ENCODE assay signal across 8 cellular contexts in the genomic region with DNA sequence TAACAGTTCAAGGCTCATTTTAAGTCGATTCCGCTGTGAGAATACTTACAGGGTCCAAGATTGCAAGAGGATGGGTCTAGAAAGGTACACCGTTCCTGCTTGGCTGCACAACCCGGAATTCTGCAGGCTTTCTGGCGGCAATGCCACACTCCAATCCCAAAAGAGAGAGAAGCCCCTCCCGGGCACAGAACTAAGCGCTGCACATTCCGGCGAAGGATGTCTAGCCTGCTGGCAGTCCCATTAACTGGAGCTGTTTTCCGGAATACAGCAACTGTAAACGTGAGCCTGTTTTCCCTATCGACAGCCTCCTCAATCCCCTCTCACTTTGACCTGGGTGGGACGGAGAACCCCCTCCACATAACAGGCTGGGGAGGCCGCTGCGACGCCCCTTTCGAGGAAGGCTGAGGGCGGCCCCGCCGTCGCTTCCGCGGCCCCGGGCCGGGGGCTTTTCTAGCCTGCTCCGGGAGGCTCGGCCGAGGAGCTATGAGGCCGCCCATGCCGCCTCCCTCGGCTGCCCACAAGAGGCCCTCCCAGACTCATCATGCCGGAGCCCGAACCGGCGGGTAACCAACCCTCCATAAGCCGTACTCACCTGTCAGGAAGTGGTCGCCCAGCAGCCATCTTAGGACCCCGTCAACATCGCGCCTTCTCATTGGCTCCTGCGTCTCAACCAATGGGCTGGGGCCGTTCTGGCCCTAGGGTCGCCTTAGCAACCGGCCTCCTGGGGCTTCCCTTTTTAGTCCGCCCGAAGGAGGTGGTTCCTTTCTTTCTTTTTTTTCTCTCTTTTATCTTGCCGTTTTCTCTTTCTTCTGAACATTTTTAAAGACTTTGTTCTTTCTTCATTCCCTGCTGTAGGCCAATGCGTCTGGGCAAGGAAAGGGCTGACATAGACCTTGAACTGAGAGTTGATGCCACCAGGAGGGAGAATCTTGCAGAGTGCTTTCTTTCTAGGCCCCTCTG. TPM values are rescaled to one million over a fixed set of nuclear protein-coding genes. Genes with fewer than 3 reads are reported as not detected.
DNase-seq lines count a peak whose midpoint lies in the region; ATAC-seq and TF ChIP-seq lines count a peak whose summit lies in the region.

Gene FAM204A, minus strand, starts transcription at position 647 of the 960 bp plus-strand sequence. CDS start 5,909 bp downstream, outside the sequence.

- TF ChIP-seq CTCF in choroid plexus epithelial cell (conservative IDR thresholded peaks at IDR 0.05; ENCODE audit: low read depth, low read length) = no peak
- TF ChIP-seq CTCF in kidney epithelial cell (IDR thresholded peaks at IDR 0.05; ENCODE audit: insufficient read depth, low read length, poor library complexity, severe bottlenecking) = no peak

- H3K27me3 ChIP-seq in kidney epithelial cell (ENCODE audit: control insufficient read depth, insufficient read depth, low read length) = no peaks in the 10 kb centered on the region

- no peaks in the 10 kb centered on the region for H3K36me3 ChIP-seq in kidney epithelial cell (ENCODE audit: control insufficient read depth, insufficient read depth, low read length)

- H3K4me3 ChIP-seq in choroid plexus epithelial cell (ENCODE audit: low read depth, low read length) (peak within 1 kb of the TSS; percentile 88), kidney epithelial cell (ENCODE audit: low read depth, low read length) (peak within 1 kb of the TSS; percentile 92)

- peak; percentile 84 for TF ChIP-seq POLR2A in GM19193 (IDR thresholded peaks at IDR 0.05; ENCODE audit: extremely low read depth, insufficient read depth, insufficient read length)

- ATAC-seq in HG03439 (IDR thresholded peaks at IDR 0.05; ENCODE audit: unreplicated experiment) = peak; percentile 100

- DNase-seq in AML-193 (lab: John Stamatoyannopoulos, UW) (peak; percentile 78 to 90), NCI-H510A treated with DMSO at 0.1 percent for 48 hours (lab: John Stamatoyannopoulos, UW) (peak; percentile 84), choroid plexus epithelial cell (ENCODE audit: low read depth) (peak; percentile 96), kidney epithelial cell (ENCODE audit: low read depth) (peak; percentile 74)
- peak; percentile 89 to 91 for DNase-seq in activated CD4-positive, alpha-beta T cell treated with anti-CD3 and anti-CD28 coated beads for 24 hours (ENCODE audit: low read depth in 2 of 2)
- DNase-seq in stimulated activated CD4-positive, alpha-beta T cell treated with anti-CD3 and anti-CD28 coated beads, Interleukin-15, amount 100 ng/mL, for 48 hours (ENCODE audit: low read depth in 2 of 2) = peak; percentile 87 to 90

RNA-seq across cellular contexts. Expression of gene FAM204A, which starts in this region (rescaled TPM):
- total RNA-seq in kidney epithelial cell = 61.4 and 77.2 TPM in 2 replicates

Comparison
In these comparisons a context has a peak if more than half of its experiments do, and no peak if none do; other contexts are left out.
1. Peak in every context shown above with its lines: DNase-seq, ATAC-seq and H3K4me3 ChIP-seq.